In the genomic region with DNA sequence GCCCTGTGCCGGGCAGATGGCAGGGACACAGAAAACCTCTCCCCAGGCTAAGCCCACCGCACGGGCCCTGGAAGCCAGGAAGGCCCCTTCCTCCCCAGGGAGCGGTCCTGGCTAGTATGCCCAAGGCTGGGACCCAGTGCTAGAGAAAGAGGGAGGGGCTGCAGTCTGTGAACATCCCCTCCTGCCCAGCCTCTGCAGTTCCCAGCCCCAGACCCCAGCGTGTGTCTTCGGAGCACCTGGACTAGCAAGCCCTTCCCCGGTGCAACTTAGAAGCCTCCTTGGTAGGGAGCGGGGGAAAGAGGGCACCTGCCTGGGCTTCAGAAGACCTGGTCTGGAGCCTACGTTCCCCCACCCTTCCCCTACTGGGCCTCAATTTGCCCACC, we compare ENCODE assay signal across 11 cellular contexts. TPM values are rescaled to one million over a fixed set of nuclear protein-coding genes. Genes with fewer than 3 reads are reported as not detected.
A peak's percentile ranks its signal among the peaks of the same experiment; 100 is the strongest.
DNase-seq lines count a peak whose midpoint lies in the region; ATAC-seq and TF ChIP-seq lines count a peak whose summit lies in the region.
"Had no signal": no experiment of that assay in that cellular context is flagged by ENCODE, and none has a peak within 500 bp of the region (broad histone marks: within the 10 kb centered on the region; RNA-seq: fewer than 3 reads in every experiment).

No MANE protein-coding gene starts in this region.

- peak overlapping the region; percentile 99 for H2AK9ac ChIP-seq in IMR-90 (replicated peaks; ENCODE audit: low read depth, low read length, poor library complexity)

- POLR2A ChIA-PET in IMR-90 (lab: Charles Lee; ENCODE audit: unreplicated experiment) = no interaction called here

- H3K9me3 Mint-ChIP-seq in nephron = no peaks in the 10 kb centered on the region
- H3K9me3 Mint-ChIP-seq: H9 had no signal

- peaks cover 15% of the 10 kb centered on the region for H3K27me3 Mint-ChIP-seq in nephron (ENCODE audit: low read depth)

- H2BK5ac ChIP-seq in IMR-90 (ENCODE audit: low read depth, low read length, poor library complexity, severe bottlenecking) = no peak overlapping the region

- TF ChIP-seq CTCF in DND-41 (IDR thresholded peaks at IDR 0.05; ENCODE audit: borderline replicate concordance, extremely low read depth, low read length, poor library complexity, severe bottlenecking) (no peak), IMR-90 (conservative IDR thresholded peaks at IDR 0.05; ENCODE audit: low read depth, low read length) (no peak), astrocyte of the cerebellum (IDR thresholded peaks at IDR 0.05; ENCODE audit: low read depth, low read length, missing control alignments) (no peak), nephron (IDR thresholded peaks at IDR 0.05; ENCODE audit: unreplicated experiment in 3 of 3) (no peak), ovary (IDR thresholded peaks at IDR 0.05) (no peak)

- no peak overlapping the region for H3K4ac ChIP-seq in IMR-90 (ENCODE audit: low read depth, low read length)

- H3K9ac ChIP-seq in DND-41 (ENCODE audit: low read depth, low read length) (peak overlapping the region; percentile 74; the same call in 1 of the 2 replicates), IMR-90 (ENCODE audit: low read depth, low read length) (no peak overlapping the region)

- no peak overlapping the region for H2BK20ac ChIP-seq in IMR-90 (ENCODE audit: low read depth, low read length)

- dilution Hi-C loops in IMR-90 (cut with HindIII; ENCODE audit: low sequenced_read_pairs, unreplicated experiment) = no loop called here

- H3K79me1 ChIP-seq in IMR-90 (ENCODE audit: low read depth in 1 of 2, low read length in 2 of 2) = peaks cover 0 to 16% of the 10 kb centered on the region in 2 experiments; a peak in 1 of 4 replicates

- TF ChIP-seq EP300 in ovary (IDR thresholded peaks at IDR 0.05) = no peak

- intact Hi-C loops in IMR-90 (cut with micrococcal nuclease) = loop anchor here (5.0 kb wide), 1 partner anchor 728 kb away; no protein-coding TSS in a partner anchor
- intact Hi-C loops in ovary (cut with DNase I) = loop anchor here (5.0 to 10.0 kb wide), 3 partner anchors 153 to 158 kb away; no protein-coding TSS in a partner anchor

- no peak for TF ChIP-seq RAD21 in IMR-90 (IDR thresholded peaks at IDR 0.05; ENCODE audit: low read length)

- H3K27ac Mint-ChIP-seq in nephron = no peak overlapping the region

- no peaks in the 10 kb centered on the region for H3K9me3 ChIP-seq in DND-41 (ENCODE audit: insufficient read depth, low read length, severe bottlenecking)
- H3K9me3 ChIP-seq in IMR-90 (ENCODE audit: control insufficient read depth, insufficient read depth, low read length) = no peaks in the 10 kb centered on the region
- H3K9me3 ChIP-seq in ovary = no peaks in the 10 kb centered on the region
- H3K9me3 ChIP-seq: Caco-2 had no signal

- H3K27me3 ChIP-seq in DND-41 (ENCODE audit: insufficient read depth, low read length, poor library complexity) (no peaks in the 10 kb centered on the region), IMR-90 (ENCODE audit: control insufficient read depth, insufficient read depth, low read length) (no peaks in the 10 kb centered on the region), ovary (no peaks in the 10 kb centered on the region)

- ATAC-seq in DND-41 (ENCODE audit: insufficient read depth, low read depth) (no peak), IMR-90 (ENCODE audit: low read depth) (no peak)

- in situ Hi-C loops in IMR-90 (cut with MboI; ENCODE audit: low sequenced_read_pairs) = no loop called here
- in situ Hi-C loops in astrocyte of the cerebellum (cut with HindIII; ENCODE audit: low sequenced_read_pairs) = no loop called here
- in situ Hi-C loops in ACHN (cut with HindIII; ENCODE audit: low pct_ligation_motif_present, low pct_unique_long_range_greater_than_20kb, low sequenced_read_pairs) = no loop called here

- H3K18ac ChIP-seq in IMR-90 (ENCODE audit: low read depth, low read length) = no peak overlapping the region

- H2BK120ac ChIP-seq in IMR-90 (ENCODE audit: low read depth, low read length) = no peak overlapping the region

- H2AFZ ChIP-seq in DND-41 (ENCODE audit: low read depth, low read length) = peak overlapping the region; percentile 89
- peak overlapping the region; percentile 95 for H2AFZ ChIP-seq in IMR-90 (replicated peaks; ENCODE audit: low read length, poor library complexity)

- no peak overlapping the region for H3K23ac ChIP-seq in IMR-90 (ENCODE audit: low read depth, low read length)

- H3K4me1 Mint-ChIP-seq in nephron = peaks cover 17% of the 10 kb centered on the region

- H3K4me1 ChIP-seq in DND-41 (ENCODE audit: insufficient read depth, low read length) = peaks cover 36% of the 10 kb centered on the region
- peaks cover 12% of the 10 kb centered on the region for H3K4me1 ChIP-seq in IMR-90 (ENCODE audit: control insufficient read depth, insufficient read depth, low read length)
- H3K4me1 ChIP-seq in ovary (ENCODE audit: insufficient read depth) = peaks cover 3% of the 10 kb centered on the region

- H3K79me2 ChIP-seq in DND-41 (ENCODE audit: insufficient read depth, low read length) = no peaks in the 10 kb centered on the region

- peak overlapping the region; percentile 97 for H3K4me2 ChIP-seq in DND-41 (ENCODE audit: insufficient read depth, low read length)
- no peak overlapping the region for H3K4me2 ChIP-seq in IMR-90 (ENCODE audit: low read depth, low read length)

- 0 out of 2 replicates have a peak overlapping the region, but pooled peaks have one; percentile 24 for H2AK5ac ChIP-seq in IMR-90 (ENCODE audit: low read depth, low read length)

- no peak overlapping the region for H4K5ac ChIP-seq in IMR-90 (ENCODE audit: low read depth, low read length)

- 0 out of 2 replicates have a peak, but pooled peaks cover 2% of the 10 kb centered on the region for H3K9me1 ChIP-seq in IMR-90 (ENCODE audit: insufficient read depth, low read length)

- H4K20me1 ChIP-seq in DND-41 (ENCODE audit: insufficient read depth, low read length) = peaks cover 5% of the 10 kb centered on the region; the same call in 1 of the 2 replicates
- H4K20me1 ChIP-seq in IMR-90 (ENCODE audit: insufficient read depth, low read length) = peaks cover 6% of the 10 kb centered on the region; the same call in 1 of the 2 replicates

- H3K36me3 ChIP-seq in DND-41 (ENCODE audit: insufficient read depth, low read length) = no peaks in the 10 kb centered on the region
- no peaks in the 10 kb centered on the region for H3K36me3 ChIP-seq in IMR-90 (ENCODE audit: control insufficient read depth, insufficient read depth, low read length)
- no peaks in the 10 kb centered on the region for H3K36me3 ChIP-seq in ovary

- DNase-seq in DND-41 (no peak), IMR-90 (no peak), astrocyte of the cerebellum (ENCODE audit: low read depth) (no peak), ovary (no peak), ACHN (no peak), glomerular visceral epithelial cell (ENCODE audit: extremely low spot score) (no peak), NCI-H1105 (lab: John Stamatoyannopoulos, UW) (no peak)

- H4K91ac ChIP-seq in IMR-90 (ENCODE audit: insufficient read depth, low read depth, low read length) = no peak overlapping the region

- H2BK15ac ChIP-seq in IMR-90 (ENCODE audit: low read depth, low read length) = no peak overlapping the region

- no peak for TF ChIP-seq POLR2A in IMR-90 (IDR thresholded peaks at IDR 0.05; ENCODE audit: low read depth, low read length)
- TF ChIP-seq POLR2A in ovary (IDR thresholded peaks at IDR 0.05) = no peak

- H3K4me3 ChIP-seq in DND-41 (ENCODE audit: low read depth in 1 of 2, low read length in 2 of 2) (peak overlapping the region in 1 of 2 experiments; percentile 86; a peak in 2 of 4 replicates), IMR-90 (ENCODE audit: insufficient read depth, low read depth, low read length) (no peak overlapping the region), astrocyte of the cerebellum (ENCODE audit: low read depth, low read length) (peak overlapping the region; percentile 88), ovary (no peak overlapping the region)

- CTCF ChIA-PET in IMR-90 (lab: Yijun Ruan, JAX) = interaction anchor here (1.4 kb wide), 1 partner anchor 11 kb away, joined by 3 read pairs; no protein-coding TSS in a partner anchor

- peak overlapping the region; percentile 70 to 80 (median 76) for H3K4me3 Mint-ChIP-seq in nephron

- no peak overlapping the region for H3K27ac ChIP-seq in DND-41 (ENCODE audit: low read length)
- H3K27ac ChIP-seq in IMR-90 (ENCODE audit: insufficient read depth, low read length) = no peak overlapping the region
- no peak overlapping the region for H3K27ac ChIP-seq in ovary
- H3K27ac ChIP-seq: coronary artery had no signal

- 90% methylated on average over 2 of the region's 9 CpGs; no CpG with 5 or more reads in 1 of the 2 experiments for WGBS in IMR-90 (ENCODE audit: extremely low coverage in 2 of 2, insufficient read length in 1 of 2), 2 experiments
- 75 to 80% (median 76%) methylated on average over 9 of the region's 9 CpGs for WGBS in ovary, 3 donors

- no TSS peak for BruUV-seq in IMR-90 (replicated peaks; lab: Mats Ljungman, UMichigan)

- no peaks in the 10 kb centered on the region for H3K36me3 Mint-ChIP-seq in nephron (ENCODE audit: low read depth)

- no peak overlapping the region for H3K56ac ChIP-seq in IMR-90 (ENCODE audit: extremely low read depth, insufficient read depth, low read length)

- H4K8ac ChIP-seq in IMR-90 (ENCODE audit: low read depth in 2 of 2, low read length in 2 of 2) = no peak overlapping the region

- no peak overlapping the region for H3K14ac ChIP-seq in IMR-90 (replicated peaks; ENCODE audit: low read depth, low read length)

TF ChIP-seq in IMR-90, 13 proteins besides CTCF, POLR2A, EP300 and RAD21 (continues in another document):
- TF ChIP-seq SMC3 (IDR thresholded peaks at IDR 0.05; ENCODE audit: low read depth, low read length) (no peak), CEBPB (IDR thresholded peaks at IDR 0.05; ENCODE audit: low read depth, low read length) (no peak), FOS (IDR thresholded peaks at IDR 0.05; ENCODE audit: low read depth, low read length) (no peak), NFE2L2 (IDR thresholded peaks at IDR 0.05; ENCODE audit: low read depth, low read length) (no peak)

RNA-seq across cellular contexts. Expression of gene PLEKHG5, which starts 2.1 kb away (rescaled TPM):
- total RNA-seq in IMR-90 (2012; rRNA removed) = 4.8 and 5.0 TPM in 2 replicates
- 11.6 and 13.7 TPM in 2 replicates for polyA plus RNA-seq in IMR-90 (2012; rRNA removed)
- 4.8 and 7.8 TPM in 2 replicates for polyA plus RNA-seq in IMR-90 (2012; cell fraction: cytosol; rRNA removed)
- 61.6 and 111 TPM in 2 replicates for polyA plus RNA-seq in IMR-90 (2012; cell fraction: nucleus; rRNA removed; ENCODE audit: low replicate concordance)
- 10 to 100 TPM in 3 of 7 donors, 1 to 10 TPM in 4; 6.2 to 13.1 (median 9.4) TPM for total RNA-seq in ovary
- 10 to 100 TPM in 1 of 2 donors, 1 to 10 TPM in 1; 2.0 to 10.2 TPM for polyA plus RNA-seq in ovary

RNA-seq across cellular contexts. Expression of gene TNFRSF25, which starts 23.4 kb away (rescaled TPM):
- total RNA-seq in IMR-90 (2012; rRNA removed) = 0.83 and 1.3 TPM in 2 replicates
- polyA plus RNA-seq in IMR-90 (2012; rRNA removed) = 11.2 and 14.5 TPM in 2 replicates
- 6.5 and 7.5 TPM in 2 replicates for polyA plus RNA-seq in IMR-90 (2012; cell fraction: cytosol; rRNA removed)
- 119 and 293 TPM in 2 replicates for polyA plus RNA-seq in IMR-90 (2012; cell fraction: nucleus; rRNA removed; ENCODE audit: low replicate concordance)
- 10 to 100 TPM in 2 of 7 donors, 1 to 10 TPM in 5; 4.9 to 13.1 (median 7.7) TPM for total RNA-seq in ovary
- polyA plus RNA-seq in ovary = 1 to 10 TPM; 1.7 to 9.4 TPM
